8 cellular contexts compared by ENCODE assay signal in the genomic region with DNA sequence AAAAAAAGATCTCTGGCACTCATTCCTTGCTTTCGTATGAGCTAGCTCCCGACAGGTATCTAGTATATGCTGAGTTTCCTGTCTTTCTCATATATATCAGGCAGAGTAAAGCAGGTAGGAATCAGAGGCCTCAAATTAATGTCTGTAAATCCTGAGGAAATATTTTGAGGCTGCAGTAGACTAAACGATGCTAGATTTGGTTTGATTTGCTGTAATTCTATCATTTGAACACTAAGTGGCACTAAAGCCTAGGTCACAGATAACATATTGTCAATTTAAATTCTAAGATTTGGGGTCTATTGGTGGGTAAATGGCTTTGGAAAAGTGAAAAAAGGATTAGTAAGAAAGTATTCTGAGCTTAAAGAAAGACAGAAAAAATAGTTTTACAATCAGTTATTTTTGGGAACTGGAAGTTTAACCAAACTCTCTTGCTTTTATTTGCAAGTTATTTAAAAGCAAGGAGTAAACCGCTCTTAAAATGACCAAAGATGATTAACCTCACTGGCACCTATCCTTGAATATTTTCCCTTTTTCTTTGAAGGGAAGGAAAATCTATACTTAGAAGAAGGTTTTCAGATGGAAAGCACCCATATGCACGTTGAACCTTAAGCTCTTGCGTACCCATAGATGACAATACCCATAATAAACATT. TPM values are rescaled to one million over a fixed set of nuclear protein-coding genes. Genes with fewer than 3 reads are reported as not detected.
DNase-seq lines count a peak whose midpoint lies in the region; ATAC-seq and TF ChIP-seq lines count a peak whose summit lies in the region.

No MANE protein-coding gene starts in this region.

- intact Hi-C loops in posterior vena cava (cut with DNase I) = no loop called here

- H3K27me3 ChIP-seq in endocrine pancreas (ENCODE audit: control insufficient read depth, insufficient read depth, low read length) (no peaks in the 10 kb centered on the region), parathyroid adenoma (ENCODE audit: control insufficient read depth, insufficient read depth, low read length) (no peaks in the 10 kb centered on the region)

- no peak overlapping the region for H3K4me2 ChIP-seq in parathyroid adenoma (ENCODE audit: low read length)

- peak; percentile 58 for TF ChIP-seq CTCF in parathyroid adenoma (IDR thresholded peaks at IDR 0.05)

- H3K79me2 ChIP-seq in parathyroid adenoma = no peaks in the 10 kb centered on the region

- peak; percentile 5 for DNase-seq in NCI-H2107 treated with DMSO at 0.1 percent for 48 hours (lab: John Stamatoyannopoulos, UW; ENCODE audit: unreplicated experiment)
- DNase-seq in NCI-H2107 (lab: John Stamatoyannopoulos, UW) = no peak
- DNase-seq in NCI-H82 (lab: John Stamatoyannopoulos, UW) = peak; percentile 66
- DNase-seq in posterior vena cava (ENCODE audit: low spot score) = no peak
- DNase-seq in activated CD8-positive, alpha-beta memory T cell treated with anti-CD3 and anti-CD28 coated beads, Interleukin-2, amount 50 U/mL, for 4 hours = no peak

- peak; percentile 67 for ATAC-seq in HG02938 (IDR thresholded peaks at IDR 0.05; ENCODE audit: unreplicated experiment)

- H2AFZ ChIP-seq in parathyroid adenoma = no peak overlapping the region

- peaks cover 8% of the 10 kb centered on the region for H3K4me1 ChIP-seq in endocrine pancreas (ENCODE audit: control insufficient read depth, insufficient read depth, low read length)
- no peaks in the 10 kb centered on the region for H3K4me1 ChIP-seq in parathyroid adenoma

- H3K36me3 ChIP-seq in endocrine pancreas (ENCODE audit: control insufficient read depth, insufficient read depth, low read length) (no peaks in the 10 kb centered on the region), parathyroid adenoma (ENCODE audit: control insufficient read depth, insufficient read depth, low read length) (no peaks in the 10 kb centered on the region)

- H3K9ac ChIP-seq in endocrine pancreas (ENCODE audit: control insufficient read depth, insufficient read depth, low read length) (no peak overlapping the region), parathyroid adenoma (no peak overlapping the region)

- H3K27ac ChIP-seq in parathyroid adenoma = no peak overlapping the region

- H3K9me3 ChIP-seq in endocrine pancreas (ENCODE audit: control insufficient read depth, low read length) (no peaks in the 10 kb centered on the region), parathyroid adenoma (ENCODE audit: control insufficient read depth, low read length) (no peaks in the 10 kb centered on the region)

- H3K4me3 ChIP-seq in endocrine pancreas (ENCODE audit: control insufficient read depth, insufficient read depth, low read length) = peak overlapping the region; percentile 64
- no peak overlapping the region for H3K4me3 ChIP-seq in parathyroid adenoma (ENCODE audit: low read depth, low read length)

RNA-seq across cellular contexts. Expression of gene SLC4A10, which starts 37.6 kb away (rescaled TPM):
- not detected for total RNA-seq in posterior vena cava

Comparison
In these comparisons a context has a peak if more than half of its experiments do, and no peak if none do; other contexts are left out.
1. DNase-seq: peak in NCI-H2107 treated with DMSO at 0.1 percent for 48 hours (single experiment) and NCI-H82 (single experiment); none in NCI-H2107 (single experiment), posterior vena cava (single experiment) and activated CD8-positive, alpha-beta memory T cell treated with anti-CD3 and anti-CD28 coated beads, Interleukin-2, amount 50 U/mL, for 4 hours (single experiment).